ENCODE assay signal across 1 cellular context in genomic region chr2:57892920-57893319, GRCh38.
TF ChIP-seq lines count a peak whose summit lies in the region.

No MANE protein-coding gene starts in this region.

TF ChIP-seq in GM12878, 131 proteins besides CTCF, POLR2A, EP300 and RAD21 (continued from another document and continues in another):
- TF ChIP-seq, protein P1, sequence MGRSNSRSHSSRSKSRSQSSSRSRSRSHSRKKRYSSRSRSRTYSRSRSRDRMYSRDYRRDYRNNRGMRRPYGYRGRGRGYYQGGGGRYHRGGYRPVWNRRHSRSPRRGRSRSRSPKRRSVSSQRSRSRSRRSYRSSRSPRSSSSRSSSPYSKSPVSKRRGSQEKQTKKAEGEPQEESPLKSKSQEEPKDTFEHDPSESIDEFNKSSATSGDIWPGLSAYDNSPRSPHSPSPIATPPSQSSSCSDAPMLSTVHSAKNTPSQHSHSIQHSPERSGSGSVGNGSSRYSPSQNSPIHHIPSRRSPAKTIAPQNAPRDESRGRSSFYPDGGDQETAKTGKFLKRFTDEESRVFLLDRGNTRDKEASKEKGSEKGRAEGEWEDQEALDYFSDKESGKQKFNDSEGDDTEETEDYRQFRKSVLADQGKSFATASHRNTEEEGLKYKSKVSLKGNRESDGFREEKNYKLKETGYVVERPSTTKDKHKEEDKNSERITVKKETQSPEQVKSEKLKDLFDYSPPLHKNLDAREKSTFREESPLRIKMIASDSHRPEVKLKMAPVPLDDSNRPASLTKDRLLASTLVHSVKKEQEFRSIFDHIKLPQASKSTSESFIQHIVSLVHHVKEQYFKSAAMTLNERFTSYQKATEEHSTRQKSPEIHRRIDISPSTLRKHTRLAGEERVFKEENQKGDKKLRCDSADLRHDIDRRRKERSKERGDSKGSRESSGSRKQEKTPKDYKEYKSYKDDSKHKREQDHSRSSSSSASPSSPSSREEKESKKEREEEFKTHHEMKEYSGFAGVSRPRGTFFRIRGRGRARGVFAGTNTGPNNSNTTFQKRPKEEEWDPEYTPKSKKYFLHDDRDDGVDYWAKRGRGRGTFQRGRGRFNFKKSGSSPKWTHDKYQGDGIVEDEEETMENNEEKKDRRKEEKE (IDR thresholded peaks at IDR 0.05), result no peak
- no peak for TF ChIP-seq YBX1 (IDR thresholded peaks at IDR 0.05)
- TF ChIP-seq, protein P2, sequence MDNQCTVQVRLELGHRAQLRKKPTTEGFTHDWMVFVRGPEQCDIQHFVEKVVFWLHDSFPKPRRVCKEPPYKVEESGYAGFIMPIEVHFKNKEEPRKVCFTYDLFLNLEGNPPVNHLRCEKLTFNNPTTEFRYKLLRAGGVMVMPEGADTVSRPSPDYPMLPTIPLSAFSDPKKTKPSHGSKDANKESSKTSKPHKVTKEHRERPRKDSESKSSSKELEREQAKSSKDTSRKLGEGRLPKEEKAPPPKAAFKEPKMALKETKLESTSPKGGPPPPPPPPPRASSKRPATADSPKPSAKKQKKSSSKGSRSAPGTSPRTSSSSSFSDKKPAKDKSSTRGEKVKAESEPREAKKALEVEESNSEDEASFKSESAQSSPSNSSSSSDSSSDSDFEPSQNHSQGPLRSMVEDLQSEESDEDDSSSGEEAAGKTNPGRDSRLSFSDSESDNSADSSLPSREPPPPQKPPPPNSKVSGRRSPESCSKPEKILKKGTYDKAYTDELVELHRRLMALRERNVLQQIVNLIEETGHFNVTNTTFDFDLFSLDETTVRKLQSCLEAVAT (IDR thresholded peaks at IDR 0.05), result no peak
- peak; percentile 72; the same call in 1 of the 2 replicates for TF ChIP-seq ATF2 (IDR thresholded peaks at IDR 0.05; ENCODE audit: low read length)
- no peak for TF ChIP-seq POLR2AphosphoS5 (IDR thresholded peaks at IDR 0.05; ENCODE audit: low read length)
- no peak for TF ChIP-seq MAX (IDR thresholded peaks at IDR 0.05; ENCODE audit: low read depth, low read length)
- TF ChIP-seq ZBTB40 (IDR thresholded peaks at IDR 0.05; ENCODE audit: borderline replicate concordance), result no peak
- TF ChIP-seq CEBPZ (IDR thresholded peaks at IDR 0.05; ENCODE audit: low read depth, low read length), result no peak
- TF ChIP-seq CREM (IDR thresholded peaks at IDR 0.05; ENCODE audit: low read depth), result peak; percentile 71
- peak; percentile 91 for TF ChIP-seq MEF2A (IDR thresholded peaks at IDR 0.05; ENCODE audit: insufficient read depth, low read depth, low read length)
- 0 out of 2 replicates have a peak, but pooled peaks have one; percentile 44 for TF ChIP-seq STAT3 (IDR thresholded peaks at IDR 0.05; ENCODE audit: low read depth, low read length)
- no peak for TF ChIP-seq IRF3 (IDR thresholded peaks at IDR 0.05)
- TF ChIP-seq SMAD1 (IDR thresholded peaks at IDR 0.05; ENCODE audit: low read depth, partially characterized antibody), result no peak
- no peak for TF ChIP-seq BMI1 (IDR thresholded peaks at IDR 0.05; ENCODE audit: borderline replicate concordance)
- TF ChIP-seq, protein P3, sequence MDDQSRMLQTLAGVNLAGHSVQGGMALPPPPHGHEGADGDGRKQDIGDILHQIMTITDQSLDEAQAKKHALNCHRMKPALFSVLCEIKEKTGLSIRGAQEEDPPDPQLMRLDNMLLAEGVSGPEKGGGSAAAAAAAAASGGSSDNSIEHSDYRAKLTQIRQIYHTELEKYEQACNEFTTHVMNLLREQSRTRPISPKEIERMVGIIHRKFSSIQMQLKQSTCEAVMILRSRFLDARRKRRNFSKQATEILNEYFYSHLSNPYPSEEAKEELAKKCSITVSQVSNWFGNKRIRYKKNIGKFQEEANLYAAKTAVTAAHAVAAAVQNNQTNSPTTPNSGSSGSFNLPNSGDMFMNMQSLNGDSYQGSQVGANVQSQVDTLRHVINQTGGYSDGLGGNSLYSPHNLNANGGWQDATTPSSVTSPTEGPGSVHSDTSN (IDR thresholded peaks at IDR 0.05; ENCODE audit: insufficient replicate concordance, low read depth, low read length), result peak; percentile 68
- no peak for TF ChIP-seq TAF1 (IDR thresholded peaks at IDR 0.05; ENCODE audit: borderline replicate concordance, low read depth, low read length)
- no peak for TF ChIP-seq SMC3 (IDR thresholded peaks at IDR 0.05; ENCODE audit: borderline replicate concordance, low read length)
- TF ChIP-seq ZZZ3 (IDR thresholded peaks at IDR 0.05; ENCODE audit: control insufficient read depth, insufficient read length, low read depth), result no peak
- peak; percentile 58; the same call in 1 of the 2 replicates for TF ChIP-seq ATF7 (IDR thresholded peaks at IDR 0.05; ENCODE audit: low read depth)
- peak; percentile 64; the same call in 1 of the 2 replicates for TF ChIP-seq MTA3 (IDR thresholded peaks at IDR 0.05; ENCODE audit: borderline replicate concordance, low read length)
- TF ChIP-seq WRNIP1 (IDR thresholded peaks at IDR 0.05; ENCODE audit: borderline replicate concordance, low read depth, low read length), result no peak
- TF ChIP-seq SKIL (IDR thresholded peaks at IDR 0.05; ENCODE audit: low read depth, poor library complexity, severe bottlenecking), result peak; percentile 95
- TF ChIP-seq, protein P4, sequence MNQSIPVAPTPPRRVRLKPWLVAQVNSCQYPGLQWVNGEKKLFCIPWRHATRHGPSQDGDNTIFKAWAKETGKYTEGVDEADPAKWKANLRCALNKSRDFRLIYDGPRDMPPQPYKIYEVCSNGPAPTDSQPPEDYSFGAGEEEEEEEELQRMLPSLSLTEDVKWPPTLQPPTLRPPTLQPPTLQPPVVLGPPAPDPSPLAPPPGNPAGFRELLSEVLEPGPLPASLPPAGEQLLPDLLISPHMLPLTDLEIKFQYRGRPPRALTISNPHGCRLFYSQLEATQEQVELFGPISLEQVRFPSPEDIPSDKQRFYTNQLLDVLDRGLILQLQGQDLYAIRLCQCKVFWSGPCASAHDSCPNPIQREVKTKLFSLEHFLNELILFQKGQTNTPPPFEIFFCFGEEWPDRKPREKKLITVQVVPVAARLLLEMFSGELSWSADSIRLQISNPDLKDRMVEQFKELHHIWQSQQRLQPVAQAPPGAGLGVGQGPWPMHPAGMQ (IDR thresholded peaks at IDR 0.05; ENCODE audit: borderline replicate concordance), result no peak
- TF ChIP-seq, protein P5, sequence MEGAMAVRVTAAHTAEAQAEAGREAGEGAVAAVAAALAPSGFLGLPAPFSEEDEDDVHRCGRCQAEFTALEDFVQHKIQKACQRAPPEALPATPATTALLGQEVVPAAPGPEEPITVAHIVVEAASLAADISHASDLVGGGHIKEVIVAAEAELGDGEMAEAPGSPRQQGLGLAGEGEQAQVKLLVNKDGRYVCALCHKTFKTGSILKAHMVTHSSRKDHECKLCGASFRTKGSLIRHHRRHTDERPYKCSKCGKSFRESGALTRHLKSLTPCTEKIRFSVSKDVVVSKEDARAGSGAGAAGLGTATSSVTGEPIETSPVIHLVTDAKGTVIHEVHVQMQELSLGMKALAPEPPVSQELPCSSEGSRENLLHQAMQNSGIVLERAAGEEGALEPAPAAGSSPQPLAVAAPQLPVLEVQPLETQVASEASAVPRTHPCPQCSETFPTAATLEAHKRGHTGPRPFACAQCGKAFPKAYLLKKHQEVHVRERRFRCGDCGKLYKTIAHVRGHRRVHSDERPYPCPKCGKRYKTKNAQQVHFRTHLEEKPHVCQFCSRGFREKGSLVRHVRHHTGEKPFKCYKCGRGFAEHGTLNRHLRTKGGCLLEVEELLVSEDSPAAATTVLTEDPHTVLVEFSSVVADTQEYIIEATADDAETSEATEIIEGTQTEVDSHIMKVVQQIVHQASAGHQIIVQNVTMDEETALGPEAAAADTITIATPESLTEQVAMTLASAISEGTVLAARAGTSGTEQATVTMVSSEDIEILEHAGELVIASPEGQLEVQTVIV (IDR thresholded peaks at IDR 0.05; ENCODE audit: borderline replicate concordance, partially characterized antibody), result no peak
- no peak for TF ChIP-seq RFX5 (IDR thresholded peaks at IDR 0.05; ENCODE audit: low read depth, low read length)
- TF ChIP-seq KDM1A (IDR thresholded peaks at IDR 0.05; ENCODE audit: borderline replicate concordance), result no peak
- no peak for TF ChIP-seq NR2F1 (conservative IDR thresholded peaks at IDR 0.05)
- peak in 1 of 2 experiments; percentile 52; a peak in 1 of 4 replicates for TF ChIP-seq ETV6 (conservative IDR thresholded peaks at IDR 0.05 in 1 of 2, IDR thresholded peaks at IDR 0.05 in 1 of 2; ENCODE audit: borderline replicate concordance in 1 of 2, low read depth in 1 of 2)
- TF ChIP-seq ZBED1 (IDR thresholded peaks at IDR 0.05; ENCODE audit: borderline replicate concordance), result peak; percentile 90
- no peak for TF ChIP-seq GATAD2B (conservative IDR thresholded peaks at IDR 0.05; ENCODE audit: low read depth)
